Comparison of ENCODE assay signal across 17 cellular contexts in the genomic region with DNA sequence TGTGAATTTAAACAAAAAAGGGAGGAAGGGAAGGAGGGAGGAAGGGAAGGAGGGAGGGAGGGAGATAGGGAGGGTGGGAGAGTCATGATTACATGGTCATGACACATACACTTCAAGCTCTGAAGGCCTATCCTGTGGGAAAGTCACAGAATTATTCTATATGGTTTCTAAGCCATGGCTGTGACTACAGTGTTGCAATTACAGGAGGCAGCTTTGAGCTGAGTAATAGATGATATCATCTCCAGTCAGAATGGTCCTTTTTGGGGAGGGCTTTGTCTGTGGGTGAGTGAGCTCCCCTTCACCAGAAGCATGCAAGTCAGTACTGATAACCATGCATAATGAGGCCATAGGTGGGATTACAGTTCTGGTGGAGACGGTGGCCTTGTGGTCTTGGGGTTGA. TPM values are rescaled to one million over a fixed set of nuclear protein-coding genes. Genes with fewer than 3 reads are reported as not detected.
DNase-seq lines count a peak whose midpoint lies in the region; ATAC-seq and TF ChIP-seq lines count a peak whose summit lies in the region.
"Had no signal": no experiment of that assay in that cellular context is flagged by ENCODE, and none has a peak within 500 bp of the region (broad histone marks: within the 10 kb centered on the region; RNA-seq: fewer than 3 reads in every experiment).

No MANE protein-coding gene starts in this region.

- peak; percentile 60 for ATAC-seq in SK-N-SH treated with all-trans-retinoic acid at 6 μM for 48 hours
- ATAC-seq in GM19023 (IDR thresholded peaks at IDR 0.05; ENCODE audit: unreplicated experiment), result no peak
- ATAC-seq in upper lobe of right lung, result no peak
- ATAC-seq: Right ventricle myocardium inferior had no signal

- no peaks in the 10 kb centered on the region for H4K20me1 ChIP-seq in neural progenitor cell (ENCODE audit: low read depth)

- H3K4me1 Mint-ChIP-seq in MCF 10A (ENCODE audit: insufficient read depth, unreplicated experiment) (peaks cover 24% of the 10 kb centered on the region), neural progenitor cell (peaks cover 9% of the 10 kb centered on the region)
- H3K4me1 Mint-ChIP-seq: IgD-negative memory B cell had no signal

- no peak overlapping the region for H3K27ac Mint-ChIP-seq in MCF 10A (ENCODE audit: low read depth, unreplicated experiment)
- no peak overlapping the region for H3K27ac Mint-ChIP-seq in neural progenitor cell
- H3K27ac Mint-ChIP-seq: IgD-negative memory B cell had no signal

- DNase-seq in MCF 10A (ENCODE audit: unreplicated experiment) (peak; percentile 78), breast epithelium (ENCODE audit: low spot score in 2 of 2) (no peak), fibroblast of pulmonary artery (ENCODE audit: low read depth) (peak; percentile 89), stromal cell of bone marrow (ENCODE audit: low read depth) (peak; percentile 73), upper lobe of right lung (no peak), neural progenitor cell (ENCODE audit: low spot score) (no peak)
- DNase-seq: activated CD4-positive, alpha-beta T cell treated with anti-CD3 and anti-CD28 coated beads, Interleukin-2, amount 50 U/mL, for 48 hours; activated effector memory CD4-positive, alpha-beta T cell treated with anti-CD3 and anti-CD28 coated beads, Interleukin-2, amount 50 U/mL, for 16 hours; T1000 had no signal

- H3K9ac ChIP-seq in neural progenitor cell, result no peak overlapping the region

- H3K27me3 Mint-ChIP-seq in MCF 10A (ENCODE audit: insufficient read depth, unreplicated experiment) (no peaks in the 10 kb centered on the region), neural progenitor cell (ENCODE audit: insufficient read depth, low read depth) (peaks cover 2% of the 10 kb centered on the region)
- H3K27me3 Mint-ChIP-seq: brain had no signal

- no peak overlapping the region for H3K4me2 ChIP-seq in neural progenitor cell

- H3K9me3 ChIP-seq in breast epithelium (no peaks in the 10 kb centered on the region), upper lobe of right lung (no peaks in the 10 kb centered on the region), neural progenitor cell (ENCODE audit: low read depth) (no peaks in the 10 kb centered on the region)
- H3K9me3 ChIP-seq: neutrophil, suprapubic skin had no signal

- no peak overlapping the region for H3K4me3 Mint-ChIP-seq in MCF 10A (ENCODE audit: unreplicated experiment)
- no peak overlapping the region for H3K4me3 Mint-ChIP-seq in neural progenitor cell
- H3K4me3 Mint-ChIP-seq: brain, IgD-negative memory B cell had no signal

- no peaks in the 10 kb centered on the region for H3F3A ChIP-seq in neural progenitor cell (ENCODE audit: low read depth)

- H3K4me1 ChIP-seq in breast epithelium (no peaks in the 10 kb centered on the region), upper lobe of right lung (no peaks in the 10 kb centered on the region), neural progenitor cell (peaks cover 7% of the 10 kb centered on the region)
- H3K4me1 ChIP-seq: suprapubic skin had no signal

- intact Hi-C loops in MCF 10A (cut with micrococcal nuclease), result no loop called here
- intact Hi-C loops in breast epithelium (cut with DNase I; ENCODE audit: low total_unique reads), result no loop called here
- intact Hi-C loops in upper lobe of right lung (cut with DNase I), result no loop called here

- no TSS peak for BruUV-seq in MCF 10A (replicated peaks; lab: Mats Ljungman, UMichigan)

- TF ChIP-seq CTCF in MCF 10A (IDR thresholded peaks at IDR 0.05; ENCODE audit: unreplicated experiment), result no peak
- no peak for TF ChIP-seq CTCF in breast epithelium (IDR thresholded peaks at IDR 0.05)
- no peak for TF ChIP-seq CTCF in fibroblast of pulmonary artery (IDR thresholded peaks at IDR 0.05; ENCODE audit: low read length, missing control alignments)
- no peak for TF ChIP-seq CTCF in upper lobe of right lung (IDR thresholded peaks at IDR 0.05)
- no peak for TF ChIP-seq CTCF in neural progenitor cell (IDR thresholded peaks at IDR 0.05)

- CTCF ChIA-PET in MCF 10A (lab: Yijun Ruan, JAX), result no interaction called here

- H3K36me3 Mint-ChIP-seq in MCF 10A (ENCODE audit: insufficient read depth, unreplicated experiment) (peaks cover 5% of the 10 kb centered on the region), neural progenitor cell (peaks cover 4% of the 10 kb centered on the region)
- H3K36me3 Mint-ChIP-seq: brain, IgD-negative memory B cell had no signal

- POLR2A ChIA-PET in MCF 10A (lab: Yijun Ruan, JAX), result no interaction called here

- H3K79me2 ChIP-seq in neural progenitor cell (ENCODE audit: low read depth), result no peaks in the 10 kb centered on the region

- H3K27me3 ChIP-seq in breast epithelium (no peaks in the 10 kb centered on the region), upper lobe of right lung (no peaks in the 10 kb centered on the region), neural progenitor cell (no peaks in the 10 kb centered on the region)
- H3K27me3 ChIP-seq: neutrophil, suprapubic skin had no signal

- H3K9me3 Mint-ChIP-seq in MCF 10A (ENCODE audit: unreplicated experiment) (no peaks in the 10 kb centered on the region), neural progenitor cell (no peaks in the 10 kb centered on the region)
- H3K9me3 Mint-ChIP-seq: brain had no signal

- no peak overlapping the region for H2AFZ ChIP-seq in neural progenitor cell (replicated peaks)

- H3K4me3 ChIP-seq in breast epithelium, result no peak overlapping the region
- H3K4me3 ChIP-seq in fibroblast of pulmonary artery (replicated peaks; ENCODE audit: low read depth, low read length), result no peak overlapping the region
- no peak overlapping the region for H3K4me3 ChIP-seq in upper lobe of right lung
- H3K4me3 ChIP-seq in neural progenitor cell, result no peak overlapping the region
- H3K4me3 ChIP-seq: suprapubic skin had no signal

- TF ChIP-seq POLR2A in breast epithelium (IDR thresholded peaks at IDR 0.05), result no peak

- H3K27ac ChIP-seq in breast epithelium (no peak overlapping the region), upper lobe of right lung (no peak overlapping the region), neural progenitor cell (no peak overlapping the region)
- H3K27ac ChIP-seq: 22Rv1, neutrophil, suprapubic skin had no signal

- H3K36me3 ChIP-seq in breast epithelium, result no peaks in the 10 kb centered on the region
- H3K36me3 ChIP-seq in upper lobe of right lung, result no peaks in the 10 kb centered on the region
- H3K36me3 ChIP-seq in neural progenitor cell, result no peaks in the 10 kb centered on the region
- H3K36me3 ChIP-seq: neutrophil, suprapubic skin had no signal

TF ChIP-seq in SK-N-SH treated with all-trans-retinoic acid at 6 μM for 48 hours, 23 proteins besides CTCF, POLR2A, EP300 and RAD21 (continues in another document):
- no peak for TF ChIP-seq ZFP3 (CRISPR knock-in tag; IDR thresholded peaks at IDR 0.05)
- TF ChIP-seq ZC3H10 (CRISPR knock-in tag; IDR thresholded peaks at IDR 0.05), result no peak
- TF ChIP-seq ESRRG (CRISPR knock-in tag; IDR thresholded peaks at IDR 0.05), result no peak
- no peak for TF ChIP-seq BACH2 (CRISPR knock-in tag; IDR thresholded peaks at IDR 0.05; ENCODE audit: borderline replicate concordance)
- no peak for TF ChIP-seq ZNF565 (CRISPR knock-in tag; conservative IDR thresholded peaks at IDR 0.05; ENCODE audit: low read depth)
- TF ChIP-seq, protein P1, sequence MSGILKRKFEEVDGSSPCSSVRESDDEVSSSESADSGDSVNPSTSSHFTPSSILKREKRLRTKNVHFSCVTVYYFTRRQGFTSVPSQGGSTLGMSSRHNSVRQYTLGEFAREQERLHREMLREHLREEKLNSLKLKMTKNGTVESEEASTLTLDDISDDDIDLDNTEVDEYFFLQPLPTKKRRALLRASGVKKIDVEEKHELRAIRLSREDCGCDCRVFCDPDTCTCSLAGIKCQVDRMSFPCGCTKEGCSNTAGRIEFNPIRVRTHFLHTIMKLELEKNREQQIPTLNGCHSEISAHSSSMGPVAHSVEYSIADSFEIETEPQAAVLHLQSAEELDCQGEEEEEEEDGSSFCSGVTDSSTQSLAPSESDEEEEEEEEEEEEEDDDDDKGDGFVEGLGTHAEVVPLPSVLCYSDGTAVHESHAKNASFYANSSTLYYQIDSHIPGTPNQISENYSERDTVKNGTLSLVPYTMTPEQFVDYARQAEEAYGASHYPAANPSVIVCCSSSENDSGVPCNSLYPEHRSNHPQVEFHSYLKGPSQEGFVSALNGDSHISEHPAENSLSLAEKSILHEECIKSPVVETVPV (CRISPR knock-in tag; IDR thresholded peaks at IDR 0.05), result no peak
- TF ChIP-seq, protein P2, sequence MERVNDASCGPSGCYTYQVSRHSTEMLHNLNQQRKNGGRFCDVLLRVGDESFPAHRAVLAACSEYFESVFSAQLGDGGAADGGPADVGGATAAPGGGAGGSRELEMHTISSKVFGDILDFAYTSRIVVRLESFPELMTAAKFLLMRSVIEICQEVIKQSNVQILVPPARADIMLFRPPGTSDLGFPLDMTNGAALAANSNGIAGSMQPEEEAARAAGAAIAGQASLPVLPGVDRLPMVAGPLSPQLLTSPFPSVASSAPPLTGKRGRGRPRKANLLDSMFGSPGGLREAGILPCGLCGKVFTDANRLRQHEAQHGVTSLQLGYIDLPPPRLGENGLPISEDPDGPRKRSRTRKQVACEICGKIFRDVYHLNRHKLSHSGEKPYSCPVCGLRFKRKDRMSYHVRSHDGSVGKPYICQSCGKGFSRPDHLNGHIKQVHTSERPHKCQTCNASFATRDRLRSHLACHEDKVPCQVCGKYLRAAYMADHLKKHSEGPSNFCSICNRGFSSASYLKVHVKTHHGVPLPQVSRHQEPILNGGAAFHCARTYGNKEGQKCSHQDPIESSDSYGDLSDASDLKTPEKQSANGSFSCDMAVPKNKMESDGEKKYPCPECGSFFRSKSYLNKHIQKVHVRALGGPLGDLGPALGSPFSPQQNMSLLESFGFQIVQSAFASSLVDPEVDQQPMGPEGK (CRISPR knock-in tag; IDR thresholded peaks at IDR 0.05; ENCODE audit: borderline replicate concordance), result no peak

RNA-seq across cellular contexts. Expression of a gene that starts 37.4 kb away (rescaled TPM):
- total RNA-seq in MCF 10A (2022) (6.1 and 7.0 TPM in 2 replicates), breast epithelium (1 to 10 TPM; 2.6 to 3.4 (median 3.4) TPM), upper lobe of right lung (2.9 TPM), neural progenitor cell (ENCODE audit: low replicate concordance) (0.15 and 0.65 TPM in 2 replicates)

Comparison
In these comparisons a context has a peak if more than half of its experiments do, and no peak if none do; other contexts are left out.
1. DNase-seq: peak in MCF 10A (single experiment), fibroblast of pulmonary artery (single experiment) and stromal cell of bone marrow (single experiment); none in breast epithelium (0 of 2), upper lobe of right lung (single experiment) and neural progenitor cell (single experiment).